ENCODE assay signal across 29 cellular contexts in the genomic region with DNA sequence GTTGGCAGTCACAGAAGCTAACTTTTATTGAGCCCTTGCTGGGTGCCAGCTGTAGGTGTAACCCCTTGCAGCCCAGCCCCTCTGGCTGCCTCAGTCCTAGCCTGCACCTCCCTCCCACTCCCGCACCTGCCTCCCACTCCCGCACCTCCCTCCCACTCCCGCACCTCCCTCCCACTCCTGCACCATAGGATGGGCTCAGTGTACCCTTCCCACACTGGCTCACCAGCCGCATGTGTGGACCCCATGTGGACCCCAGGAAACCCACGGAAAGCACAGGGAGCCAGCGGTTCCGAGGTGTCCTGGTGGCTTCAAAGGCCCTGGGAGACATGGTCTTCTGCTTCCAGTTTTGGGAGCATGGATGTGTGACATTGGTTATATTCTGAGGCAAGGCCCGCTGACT.
"Had no signal": no experiment of that assay in that cellular context is flagged by ENCODE, and none has a peak within 500 bp of the region (broad histone marks: within the 10 kb centered on the region; RNA-seq: fewer than 3 reads in every experiment).

No MANE protein-coding gene starts in this region.

- DNase-seq: Kasumi-1, MG63, NCI-H1048, NCI-H1092 treated with DMSO at 0.1 percent for 48 hours, NCI-H1105 treated with DMSO at 0.1 percent for 48 hours, NCI-H1417, NCI-H1436, NCI-H146, NCI-H1694, NCI-H187, NCI-H1930, NCI-H2029 treated with DMSO at 0.1 percent for 48 hours, NCI-H2081 treated with DMSO at 0.1 percent for 48 hours, NCI-H2107, NCI-H2171, NCI-H226, NCI-H446 treated with DMSO at 0.1 percent for 48 hours, NCI-H510A, NCI-H524, NCI-H526, NCI-H69, NCI-H748 treated with DMSO at 0.1 percent for 48 hours, NCI-H82, PC-9, Right ventricle myocardium superior, SHP77 treated with DMSO at 0.1 percent for 48 hours, SK-N-SH, SW 1271 had no signal

- ATAC-seq: Panc1 had no signal
